Comparison of ENCODE assay signal across 1 cellular context in genomic region chr3:197456271-197457091, GRCh38.
TF ChIP-seq lines count a peak whose summit lies in the region.

No MANE protein-coding gene starts in this region.

TF ChIP-seq in K562, 482 proteins besides CTCF, POLR2A, EP300 and RAD21 (continued from another document):
- TF ChIP-seq ZNF407 (IDR thresholded peaks at IDR 0.05; ENCODE audit: low read depth) (no peak), POLR2AphosphoS5 (IDR thresholded peaks at IDR 0.05; ENCODE audit: control insufficient read depth, insufficient read depth, low read depth, low read length) (no peak), CTCFL (IDR thresholded peaks at IDR 0.05; ENCODE audit: borderline replicate concordance, insufficient read depth, low read depth, low read length, poor library complexity, severe bottlenecking) (no peak), ILK (tag; IDR thresholded peaks at IDR 0.05; ENCODE audit: borderline replicate concordance, low read depth) (no peak), FOXA1 (IDR thresholded peaks at IDR 0.05; ENCODE audit: borderline replicate concordance) (no peak), KHSRP (IDR thresholded peaks at IDR 0.05) (no peak), CBX3 (IDR thresholded peaks at IDR 0.05; ENCODE audit: borderline replicate concordance in 1 of 2, low read length in 2 of 2) (no peak), ZNF133 (CRISPR knock-in tag; IDR thresholded peaks at IDR 0.05) (no peak), ZNF76 (CRISPR knock-in tag; IDR thresholded peaks at IDR 0.05; ENCODE audit: borderline replicate concordance) (no peak), ATF4 (CRISPR knock-in tag; IDR thresholded peaks at IDR 0.05) (no peak)
